In the genomic region with DNA sequence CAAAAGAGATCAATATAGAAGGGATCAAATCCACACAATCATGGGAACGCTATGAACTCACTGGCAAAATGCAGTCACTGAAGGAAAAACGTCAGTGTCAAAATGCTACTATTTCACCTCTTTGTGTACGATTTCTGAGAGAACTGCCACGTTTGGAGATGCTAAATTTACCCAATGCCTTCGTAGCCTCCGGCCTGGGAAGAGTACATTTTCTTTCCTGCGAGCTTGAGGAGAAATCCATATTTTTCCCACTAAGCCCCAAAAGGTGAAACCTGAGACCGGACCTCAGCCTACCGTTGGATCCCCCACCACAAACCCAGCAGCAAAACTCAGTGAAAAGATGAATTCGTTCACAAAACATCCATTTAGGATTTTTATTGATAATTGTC, we compare ENCODE assay signal across 11 cellular contexts.
A peak's percentile ranks its signal among the peaks of the same experiment; 100 is the strongest.
DNase-seq lines count a peak whose midpoint lies in the region; ATAC-seq and TF ChIP-seq lines count a peak whose summit lies in the region.
"Had no signal": no experiment of that assay in that cellular context is flagged by ENCODE, and none has a peak within 500 bp of the region (broad histone marks: within the 10 kb centered on the region; RNA-seq: fewer than 3 reads in every experiment).

No MANE protein-coding gene starts in this region.

- H3K9ac ChIP-seq in subcutaneous abdominal adipose tissue (ENCODE audit: low read length in 5 of 5): peak overlapping the region in 2 of 5 donors; percentile 23 to 30

- H3K27me3 ChIP-seq in hepatocyte (peaks cover 3% of the 10 kb centered on the region), subcutaneous abdominal adipose tissue (ENCODE audit: control insufficient read depth in 5 of 5, insufficient read depth in 4 of 5, low read length in 5 of 5) (peaks cover 0 to 8% (median 0%) of the 10 kb centered on the region in 5 donors)

- H3K9me2 ChIP-seq in hepatocyte (replicated peaks; ENCODE audit: insufficient read depth): no peaks in the 10 kb centered on the region

- no peaks in the 10 kb centered on the region for H3K9me3 Mint-ChIP-seq in activated CD4-positive, alpha-beta T cell treated with anti-CD3 and anti-CD28 coated beads for 36 hours (ENCODE audit: low read depth)

- H2AFZ ChIP-seq in hepatocyte: peak overlapping the region; percentile 50

- H3K4me1 Mint-ChIP-seq in activated CD4-positive, alpha-beta T cell treated with anti-CD3 and anti-CD28 coated beads for 36 hours: peaks cover 24% of the 10 kb centered on the region

- H3K27ac Mint-ChIP-seq in activated CD4-positive, alpha-beta T cell treated with anti-CD3 and anti-CD28 coated beads for 36 hours: no peak overlapping the region

- POLR2A ChIA-PET in activated CD4-positive, alpha-beta T cell treated with anti-CD3 and anti-CD28 coated beads for 36 hours (lab: Charles Lee): interaction anchor here (0.6 to 0.7 kb wide), 2 partner anchors 64 to 71 kb away, joined by 3 read pairs; a partner anchor contains a TSS

- TF ChIP-seq CTCF in WI38 (IDR thresholded peaks at IDR 0.05; ENCODE audit: low read depth, low read length): no peak
- TF ChIP-seq CTCF in hepatocyte (IDR thresholded peaks at IDR 0.05; ENCODE audit: poor library complexity): no peak

- peaks cover 1% of the 10 kb centered on the region for H3K36me3 Mint-ChIP-seq in activated CD4-positive, alpha-beta T cell treated with anti-CD3 and anti-CD28 coated beads for 36 hours (ENCODE audit: low read depth)

- intact Hi-C loops in activated CD4-positive, alpha-beta T cell treated with anti-CD3 and anti-CD28 coated beads for 36 hours (cut with DNase I, micrococcal nuclease): loop anchor here (5.0 to 10.0 kb wide), 3 partner anchors 70 to 753 kb away; a partner anchor contains a TSS

- H3K4me3 Mint-ChIP-seq in activated CD4-positive, alpha-beta T cell treated with anti-CD3 and anti-CD28 coated beads for 36 hours: peak overlapping the region; percentile 77

- 4% methylated on average over 10 of the region's 10 CpGs for WGBS in hepatocyte (ENCODE audit: low lambda C conversion rate, missing lambda C conversion rate)

- H3K79me2 ChIP-seq in hepatocyte: no peaks in the 10 kb centered on the region

- no peak for ATAC-seq in activated CD4-positive, alpha-beta T cell treated with anti-CD3 and anti-CD28 coated beads for 36 hours
- ATAC-seq in GM19324 (IDR thresholded peaks at IDR 0.05; ENCODE audit: low FRiP score, unreplicated experiment): no peak

- H3K36me3 ChIP-seq in hepatocyte (replicated peaks; ENCODE audit: insufficient read depth, low read depth) (no peaks in the 10 kb centered on the region), subcutaneous abdominal adipose tissue (ENCODE audit: control insufficient read depth in 5 of 5, insufficient read depth in 5 of 5, low read length in 5 of 5) (no peaks in the 10 kb centered on the region)

- H3K27ac ChIP-seq in hepatocyte (peak overlapping the region; percentile 57), subcutaneous abdominal adipose tissue (ENCODE audit: low read depth, low read length) (no peak overlapping the region)
- H3K27ac ChIP-seq: C4-2B, VCaP had no signal

- H3K9me3 ChIP-seq in hepatocyte (ENCODE audit: low read depth) (no peaks in the 10 kb centered on the region), subcutaneous abdominal adipose tissue (ENCODE audit: control insufficient read depth in 5 of 5, low read length in 5 of 5) (no peaks in the 10 kb centered on the region)

- peaks cover 6% of the 10 kb centered on the region for H3K4me1 ChIP-seq in hepatocyte (ENCODE audit: insufficient read depth)
- H3K4me1 ChIP-seq in subcutaneous abdominal adipose tissue (ENCODE audit: control insufficient read depth in 5 of 5, insufficient read depth in 5 of 5, low read length in 5 of 5): peaks cover 0 to 26% (median 22%) of the 10 kb centered on the region in 5 donors

- no peaks in the 10 kb centered on the region for H4K20me1 ChIP-seq in hepatocyte (ENCODE audit: insufficient read depth, poor library complexity, severe bottlenecking)

- peak overlapping the region; percentile 90 for H3K4me2 ChIP-seq in hepatocyte

- CTCF ChIA-PET in activated CD4-positive, alpha-beta T cell treated with anti-CD3 and anti-CD28 coated beads for 36 hours (lab: Charles Lee): interaction anchor here (1.2 to 1.5 kb wide), 3 partner anchors 17 to 115 kb away, joined by 3 to 5 read pairs (median 4); no protein-coding TSS in a partner anchor

- peaks cover 50% of the 10 kb centered on the region for H3K27me3 Mint-ChIP-seq in activated CD4-positive, alpha-beta T cell treated with anti-CD3 and anti-CD28 coated beads for 36 hours

- peak overlapping the region; percentile 59 for H3K4me3 ChIP-seq in WI38 (ENCODE audit: low read depth, low read length)
- H3K4me3 ChIP-seq in hepatocyte: peak overlapping the region; percentile 58
- H3K4me3 ChIP-seq in subcutaneous abdominal adipose tissue (ENCODE audit: low read depth in 1 of 5, low read length in 5 of 5): peak overlapping the region; percentile 52 to 73 (median 62)
- H3K4me3 ChIP-seq: lung had no signal

- no peak for DNase-seq in activated CD4-positive, alpha-beta T cell treated with anti-CD3 and anti-CD28 coated beads for 36 hours
- no peak for DNase-seq in activated CD4-positive, alpha-beta T cell treated with anti-CD3 and anti-CD28 coated beads for 4 hours
- no peak for DNase-seq in hepatocyte (ENCODE audit: low spot score)
- no peak for DNase-seq in CD1c-positive myeloid dendritic cell (ENCODE audit: extremely low spot score)
- DNase-seq in GM19240 (ENCODE audit: insufficient read length, low spot score): no peak
